ENCODE assay signal across 1 cellular context in genomic region chr16:89383095-89384003, GRCh38.
A peak's percentile ranks its signal among the peaks of the same experiment; 100 is the strongest.
TF ChIP-seq lines count a peak whose summit lies in the region.

No MANE protein-coding gene starts in this region.

TF ChIP-seq in K562, 482 proteins besides CTCF, POLR2A, EP300 and RAD21 (continued from another document and continues in another):
- TF ChIP-seq, protein P1, sequence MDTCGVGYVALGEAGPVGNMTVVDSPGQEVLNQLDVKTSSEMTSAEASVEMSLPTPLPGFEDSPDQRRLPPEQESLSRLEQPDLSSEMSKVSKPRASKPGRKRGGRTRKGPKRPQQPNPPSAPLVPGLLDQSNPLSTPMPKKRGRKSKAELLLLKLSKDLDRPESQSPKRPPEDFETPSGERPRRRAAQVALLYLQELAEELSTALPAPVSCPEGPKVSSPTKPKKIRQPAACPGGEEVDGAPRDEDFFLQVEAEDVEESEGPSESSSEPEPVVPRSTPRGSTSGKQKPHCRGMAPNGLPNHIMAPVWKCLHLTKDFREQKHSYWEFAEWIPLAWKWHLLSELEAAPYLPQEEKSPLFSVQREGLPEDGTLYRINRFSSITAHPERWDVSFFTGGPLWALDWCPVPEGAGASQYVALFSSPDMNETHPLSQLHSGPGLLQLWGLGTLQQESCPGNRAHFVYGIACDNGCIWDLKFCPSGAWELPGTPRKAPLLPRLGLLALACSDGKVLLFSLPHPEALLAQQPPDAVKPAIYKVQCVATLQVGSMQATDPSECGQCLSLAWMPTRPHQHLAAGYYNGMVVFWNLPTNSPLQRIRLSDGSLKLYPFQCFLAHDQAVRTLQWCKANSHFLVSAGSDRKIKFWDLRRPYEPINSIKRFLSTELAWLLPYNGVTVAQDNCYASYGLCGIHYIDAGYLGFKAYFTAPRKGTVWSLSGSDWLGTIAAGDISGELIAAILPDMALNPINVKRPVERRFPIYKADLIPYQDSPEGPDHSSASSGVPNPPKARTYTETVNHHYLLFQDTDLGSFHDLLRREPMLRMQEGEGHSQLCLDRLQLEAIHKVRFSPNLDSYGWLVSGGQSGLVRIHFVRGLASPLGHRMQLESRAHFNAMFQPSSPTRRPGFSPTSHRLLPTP (IDR thresholded peaks at IDR 0.05; ENCODE audit: borderline replicate concordance, extremely low read depth, insufficient read length), result no peak
- TF ChIP-seq ZNF212 (CRISPR knock-in tag; IDR thresholded peaks at IDR 0.05) (no peak), SRSF1 (IDR thresholded peaks at IDR 0.05; ENCODE audit: low read depth, low read length) (no peak), GABPA (tag; conservative IDR thresholded peaks at IDR 0.05; ENCODE audit: low read depth) (no peak), NR3C1 (CRISPR knock-in tag; IDR thresholded peaks at IDR 0.05) (no peak), ZNF24 (IDR thresholded peaks at IDR 0.05) (no peak), CUX1 (CRISPR knock-in tag; IDR thresholded peaks at IDR 0.05) (no peak), CBFA2T2 (conservative IDR thresholded peaks at IDR 0.05) (peak; percentile 45; the same call in 1 of the 2 replicates), POLR2G (IDR thresholded peaks at IDR 0.05; ENCODE audit: low read depth, low read length) (peak; percentile 50; the same call in 1 of the 2 replicates), ESRRA (IDR thresholded peaks at IDR 0.05; ENCODE audit: borderline replicate concordance, low read depth) (no peak), PHB (CRISPR knock-in tag; IDR thresholded peaks at IDR 0.05) (no peak), ZNF174 (CRISPR knock-in tag; IDR thresholded peaks at IDR 0.05) (no peak), ZBTB7A (IDR thresholded peaks at IDR 0.05; ENCODE audit: borderline replicate concordance, control insufficient read depth, low read depth, low read length) (peak; percentile 37; the same call in 1 of the 2 replicates), HINFP (tag; conservative IDR thresholded peaks at IDR 0.05; ENCODE audit: low read depth) (no peak), ZNF146 (CRISPR knock-in tag; IDR thresholded peaks at IDR 0.05; ENCODE audit: unreplicated experiment) (peak; percentile 20), TFE3 (CRISPR knock-in tag; IDR thresholded peaks at IDR 0.05) (no peak), ELK1 (CRISPR knock-in tag; IDR thresholded peaks at IDR 0.05) (no peak), STAT5B (CRISPR knock-in tag; IDR thresholded peaks at IDR 0.05) (no peak), TOE1 (IDR thresholded peaks at IDR 0.05; ENCODE audit: borderline replicate concordance) (no peak), TOE1 (CRISPR knock-in tag; IDR thresholded peaks at IDR 0.05; ENCODE audit: borderline replicate concordance, low read depth) (no peak), ZNF639 (CRISPR knock-in tag; conservative IDR thresholded peaks at IDR 0.05 in 1 of 2, IDR thresholded peaks at IDR 0.05 in 1 of 2) (no peak), SMAD1 (IDR thresholded peaks at IDR 0.05; ENCODE audit: low read depth, low read length, partially characterized antibody) (no peak), IFI16 (CRISPR knock-in tag; IDR thresholded peaks at IDR 0.05) (no peak), ZNF707 (CRISPR knock-in tag; conservative IDR thresholded peaks at IDR 0.05) (no peak), CHD2 (IDR thresholded peaks at IDR 0.05; ENCODE audit: low read depth, low read length) (no peak), DACH1 (IDR thresholded peaks at IDR 0.05; ENCODE audit: partially characterized antibody) (peak; percentile 64), ZC3H11A (IDR thresholded peaks at IDR 0.05; ENCODE audit: low read depth, low read length) (no peak), JUND (IDR thresholded peaks at IDR 0.05; ENCODE audit: borderline replicate concordance, low read depth, low read length) (no peak), JUND (tag; IDR thresholded peaks at IDR 0.05; ENCODE audit: borderline replicate concordance, low read depth, low read length) (peak; percentile 11; the same call in 1 of the 3 replicates), HIVEP1 (CRISPR knock-in tag; IDR thresholded peaks at IDR 0.05) (no peak), SPI1 (IDR thresholded peaks at IDR 0.05; ENCODE audit: borderline replicate concordance, low read depth, low read length) (peak; percentile 75), HDAC2 (IDR thresholded peaks at IDR 0.05) (peak; percentile 68; the same call in 1 of the 2 replicates), NFE2 (IDR thresholded peaks at IDR 0.05; ENCODE audit: low read depth) (peak; percentile 17; the same call in 1 of the 2 replicates), HNRNPL (IDR thresholded peaks at IDR 0.05; ENCODE audit: low read depth, low read length) (no peak), ZNF445 (CRISPR knock-in tag; IDR thresholded peaks at IDR 0.05; ENCODE audit: low read depth) (no peak), ZBTB1 (CRISPR knock-in tag; IDR thresholded peaks at IDR 0.05; ENCODE audit: borderline replicate concordance, low read depth) (no peak), PHF8 (IDR thresholded peaks at IDR 0.05; ENCODE audit: borderline replicate concordance, low read length) (no peak), ZNF408 (CRISPR knock-in tag; IDR thresholded peaks at IDR 0.05; ENCODE audit: low read depth) (no peak), ZNF277 (CRISPR knock-in tag; IDR thresholded peaks at IDR 0.05; ENCODE audit: borderline replicate concordance) (no peak), TAF7 (tag; IDR thresholded peaks at IDR 0.05) (no peak)
- TF ChIP-seq, protein P2, sequence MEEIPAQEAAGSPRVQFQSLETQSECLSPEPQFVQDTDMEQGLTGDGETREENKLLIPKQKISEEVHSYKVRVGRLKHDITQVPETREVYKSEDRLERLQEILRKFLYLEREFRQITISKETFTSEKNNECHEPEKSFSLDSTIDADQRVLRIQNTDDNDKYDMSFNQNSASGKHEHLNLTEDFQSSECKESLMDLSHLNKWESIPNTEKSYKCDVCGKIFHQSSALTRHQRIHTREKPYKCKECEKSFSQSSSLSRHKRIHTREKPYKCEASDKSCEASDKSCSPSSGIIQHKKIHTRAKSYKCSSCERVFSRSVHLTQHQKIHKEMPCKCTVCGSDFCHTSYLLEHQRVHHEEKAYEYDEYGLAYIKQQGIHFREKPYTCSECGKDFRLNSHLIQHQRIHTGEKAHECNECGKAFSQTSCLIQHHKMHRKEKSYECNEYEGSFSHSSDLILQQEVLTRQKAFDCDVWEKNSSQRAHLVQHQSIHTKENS (CRISPR knock-in tag; IDR thresholded peaks at IDR 0.05), result no peak
- TF ChIP-seq, protein P3, sequence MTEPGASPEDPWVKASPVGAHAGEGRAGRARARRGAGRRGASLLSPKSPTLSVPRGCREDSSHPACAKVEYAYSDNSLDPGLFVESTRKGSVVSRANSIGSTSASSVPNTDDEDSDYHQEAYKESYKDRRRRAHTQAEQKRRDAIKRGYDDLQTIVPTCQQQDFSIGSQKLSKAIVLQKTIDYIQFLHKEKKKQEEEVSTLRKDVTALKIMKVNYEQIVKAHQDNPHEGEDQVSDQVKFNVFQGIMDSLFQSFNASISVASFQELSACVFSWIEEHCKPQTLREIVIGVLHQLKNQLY (CRISPR knock-in tag; conservative IDR thresholded peaks at IDR 0.05), result no peak
- TF ChIP-seq, protein P4, sequence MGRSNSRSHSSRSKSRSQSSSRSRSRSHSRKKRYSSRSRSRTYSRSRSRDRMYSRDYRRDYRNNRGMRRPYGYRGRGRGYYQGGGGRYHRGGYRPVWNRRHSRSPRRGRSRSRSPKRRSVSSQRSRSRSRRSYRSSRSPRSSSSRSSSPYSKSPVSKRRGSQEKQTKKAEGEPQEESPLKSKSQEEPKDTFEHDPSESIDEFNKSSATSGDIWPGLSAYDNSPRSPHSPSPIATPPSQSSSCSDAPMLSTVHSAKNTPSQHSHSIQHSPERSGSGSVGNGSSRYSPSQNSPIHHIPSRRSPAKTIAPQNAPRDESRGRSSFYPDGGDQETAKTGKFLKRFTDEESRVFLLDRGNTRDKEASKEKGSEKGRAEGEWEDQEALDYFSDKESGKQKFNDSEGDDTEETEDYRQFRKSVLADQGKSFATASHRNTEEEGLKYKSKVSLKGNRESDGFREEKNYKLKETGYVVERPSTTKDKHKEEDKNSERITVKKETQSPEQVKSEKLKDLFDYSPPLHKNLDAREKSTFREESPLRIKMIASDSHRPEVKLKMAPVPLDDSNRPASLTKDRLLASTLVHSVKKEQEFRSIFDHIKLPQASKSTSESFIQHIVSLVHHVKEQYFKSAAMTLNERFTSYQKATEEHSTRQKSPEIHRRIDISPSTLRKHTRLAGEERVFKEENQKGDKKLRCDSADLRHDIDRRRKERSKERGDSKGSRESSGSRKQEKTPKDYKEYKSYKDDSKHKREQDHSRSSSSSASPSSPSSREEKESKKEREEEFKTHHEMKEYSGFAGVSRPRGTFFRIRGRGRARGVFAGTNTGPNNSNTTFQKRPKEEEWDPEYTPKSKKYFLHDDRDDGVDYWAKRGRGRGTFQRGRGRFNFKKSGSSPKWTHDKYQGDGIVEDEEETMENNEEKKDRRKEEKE (IDR thresholded peaks at IDR 0.05; ENCODE audit: borderline replicate concordance in 1 of 2, control insufficient read depth in 1 of 2, low read depth in 2 of 2, low read length in 1 of 2), result no peak
